1 cellular context compared by ENCODE assay signal in the genomic region with DNA sequence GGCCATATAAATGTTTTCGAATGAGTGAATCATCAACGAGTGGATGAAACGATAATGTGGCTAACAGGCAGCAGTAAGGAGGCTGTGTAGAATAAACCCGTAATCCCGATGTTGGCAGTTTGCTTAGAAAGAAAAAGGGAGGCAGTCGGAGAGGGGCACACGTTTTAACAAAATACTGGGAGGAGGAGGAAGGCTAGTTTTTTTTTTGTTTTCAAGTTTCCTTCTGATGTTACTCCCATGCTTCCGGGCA.
TF ChIP-seq lines count a peak whose summit lies in the region.

No MANE protein-coding gene starts in this region.

TF ChIP-seq in endothelial cell of umbilical vein, 7 proteins besides CTCF, POLR2A, EP300 and RAD21 (continued from another document):
- TF ChIP-seq JUN (IDR thresholded peaks at IDR 0.05; ENCODE audit: borderline replicate concordance, insufficient read depth, insufficient read length, low read depth) (no peak), POLR2AphosphoS5 (IDR thresholded peaks at IDR 0.05; ENCODE audit: insufficient read depth, low read depth, low read length) (no peak), GATA2 (IDR thresholded peaks at IDR 0.05; ENCODE audit: insufficient read depth, insufficient read length, low read depth, low read length) (no peak)
